In genomic region chr14:37328673-37329072, GRCh38 we compare ENCODE assay signal across 23 cellular contexts.
DNase-seq lines count a peak whose midpoint lies in the region; ATAC-seq, FAIRE-seq and TF ChIP-seq lines count a peak whose summit lies in the region.
"Had no signal": no experiment of that assay in that cellular context is flagged by ENCODE, and none has a peak within 500 bp of the region (broad histone marks: within the 10 kb centered on the region; RNA-seq: fewer than 3 reads in every experiment).

No MANE protein-coding gene starts in this region.

- TF ChIP-seq EP300 in A549 (IDR thresholded peaks at IDR 0.05), result no peak

- peak in 1 of 2 experiments; percentile 68; a peak in 3 of 6 replicates for ATAC-seq in A549
- peak; percentile 56 for ATAC-seq in left lobe of liver
- ATAC-seq: GM23338 had no signal

- peak overlapping the region; percentile 3 for H3K4me3 Mint-ChIP-seq in progenitor cell of endocrine pancreas (ENCODE audit: low read depth)
- no peak overlapping the region for H3K4me3 Mint-ChIP-seq in activated T-cell treated with anti-CD3 and anti-CD28 coated beads, Interleukin-2, amount 50 U/mL, for 24 hours
- H3K4me3 Mint-ChIP-seq: CD4-positive, CD25-positive, alpha-beta regulatory T cell; CD8-positive, alpha-beta memory T cell; GM23338; IgD-negative memory B cell had no signal

- DNase-seq in A549 (ENCODE audit: low read depth in 1 of 2, low spot score in 1 of 2) (peak in 1 of 2 experiments; percentile 15), left lobe of liver (ENCODE audit: low spot score) (no peak), progenitor cell of endocrine pancreas (ENCODE audit: low spot score, unreplicated experiment) (no peak), head of caudate nucleus (no peak)
- no peak for DNase-seq in activated T-cell treated with anti-CD3 and anti-CD28 coated beads, Interleukin-2, amount 50 U/mL, for 24 hours
- no peak for DNase-seq in activated CD4-positive, alpha-beta T cell treated with anti-CD3 and anti-CD28 coated beads, Interleukin-2, amount 50 U/mL, for 48 hours
- DNase-seq: ACHN; BE2C; C1 segment of cervical spinal cord; CD4-positive, CD25-positive, alpha-beta regulatory T cell; CD8-positive, alpha-beta memory T cell; COR-L47; DMS153; DMS79; GDM1; HCEC 1CT had no signal

- intact Hi-C loops in head of caudate nucleus (cut with DNase I), result no loop called here

- peaks cover 9% of the 10 kb centered on the region for H3K9me3 Mint-ChIP-seq in progenitor cell of endocrine pancreas (ENCODE audit: low read depth)
- peaks cover 5% of the 10 kb centered on the region for H3K9me3 Mint-ChIP-seq in activated T-cell treated with anti-CD3 and anti-CD28 coated beads, Interleukin-2, amount 50 U/mL, for 24 hours

- H3K27ac ChIP-seq in A549 (peak overlapping the region; percentile 43 to 45; a peak in 5 of 6 replicates), VCaP (peak overlapping the region; percentile 75)

- no peak for TF ChIP-seq POLR2A in A549 (IDR thresholded peaks at IDR 0.05; ENCODE audit: low read length)

- H3K4me3 ChIP-seq in A549, result no peak overlapping the region
- H3K4me3 ChIP-seq: GM23338 had no signal

- TF ChIP-seq RAD21 in A549 (conservative IDR thresholded peaks at IDR 0.05 in 1 of 2, IDR thresholded peaks at IDR 0.05 in 1 of 2), result no peak

- H3K36me3 Mint-ChIP-seq in progenitor cell of endocrine pancreas (ENCODE audit: insufficient read depth), result peaks cover 22% of the 10 kb centered on the region
- H3K36me3 Mint-ChIP-seq in activated T-cell treated with anti-CD3 and anti-CD28 coated beads, Interleukin-2, amount 50 U/mL, for 24 hours (ENCODE audit: low read depth), result no peaks in the 10 kb centered on the region
- H3K36me3 Mint-ChIP-seq: CD4-positive, CD25-positive, alpha-beta regulatory T cell; CD8-positive, alpha-beta memory T cell; IgD-negative memory B cell had no signal

- no peak for FAIRE-seq in A549 (lab: Jason Lieb, UNC)
- FAIRE-seq: GM12892, GM18507, H54, HTR-8/SVneo had no signal

- H3K4me1 ChIP-seq in A549, result peaks cover 22% of the 10 kb centered on the region; the same call in 2 of the 3 replicates
- H3K4me1 ChIP-seq: BE2C had no signal

- POLR2A ChIA-PET in A549 (lab: Yijun Ruan, JAX), result no interaction called here

- H3K27me3 Mint-ChIP-seq in progenitor cell of endocrine pancreas, result no peaks in the 10 kb centered on the region
- no peaks in the 10 kb centered on the region for H3K27me3 Mint-ChIP-seq in activated T-cell treated with anti-CD3 and anti-CD28 coated beads, Interleukin-2, amount 50 U/mL, for 24 hours
- H3K27me3 Mint-ChIP-seq: CD4-positive, CD25-positive, alpha-beta regulatory T cell; CD8-positive, alpha-beta memory T cell; IgD-negative memory B cell had no signal

- TF ChIP-seq CTCF in A549 (IDR thresholded peaks at IDR 0.05), result no peak
- TF ChIP-seq CTCF in VCaP (conservative IDR thresholded peaks at IDR 0.05), result no peak
- TF ChIP-seq CTCF in progenitor cell of endocrine pancreas (IDR thresholded peaks at IDR 0.05; ENCODE audit: unreplicated experiment), result no peak

- H3K4me1 Mint-ChIP-seq in progenitor cell of endocrine pancreas (ENCODE audit: low read depth), result peaks cover 14% of the 10 kb centered on the region
- H3K4me1 Mint-ChIP-seq in activated T-cell treated with anti-CD3 and anti-CD28 coated beads, Interleukin-2, amount 50 U/mL, for 24 hours (ENCODE audit: low read depth), result no peaks in the 10 kb centered on the region
- H3K4me1 Mint-ChIP-seq: CD4-positive, CD25-positive, alpha-beta regulatory T cell; CD8-positive, alpha-beta memory T cell; GM23338; IgD-negative memory B cell had no signal

- peaks cover 9% of the 10 kb centered on the region; the same call in 1 of the 3 replicates for H3K9me3 ChIP-seq in A549
- H3K9me3 ChIP-seq: BE2C had no signal

- CTCF ChIA-PET in A549 (lab: Yijun Ruan, JAX), result interaction anchor here (0.6 kb wide), 1 partner anchor 267 kb away, joined by 5 read pairs; the partner anchor contains the start of genes FOXA1 and TTC6

- H3K27ac Mint-ChIP-seq in progenitor cell of endocrine pancreas, result no peak overlapping the region
- H3K27ac Mint-ChIP-seq in activated T-cell treated with anti-CD3 and anti-CD28 coated beads, Interleukin-2, amount 50 U/mL, for 24 hours, result no peak overlapping the region
- H3K27ac Mint-ChIP-seq: CD4-positive, CD25-positive, alpha-beta regulatory T cell; CD8-positive, alpha-beta memory T cell; GM23338; IgD-negative memory B cell had no signal

- 67% methylated on average over 1 of the region's 1 CpG for WGBS in A549 (ENCODE audit: missing lambda C conversion rate)

- peak overlapping the region; percentile 67 for H3K4me2 ChIP-seq in A549
- H3K4me2 ChIP-seq: GM23338 had no signal

TF ChIP-seq in A549, 52 proteins besides CTCF, POLR2A, EP300 and RAD21:
- TF ChIP-seq PHF8 (IDR thresholded peaks at IDR 0.05; ENCODE audit: borderline replicate concordance, low read depth), result no peak
- TF ChIP-seq GATA3 (IDR thresholded peaks at IDR 0.05; ENCODE audit: borderline replicate concordance), result no peak
- no peak for TF ChIP-seq MAZ (IDR thresholded peaks at IDR 0.05; ENCODE audit: borderline replicate concordance, low read depth, low read length)
- TF ChIP-seq NR3C1 (IDR thresholded peaks at IDR 0.05), result no peak
- no peak for TF ChIP-seq ZC3H11A (IDR thresholded peaks at IDR 0.05)
- no peak for TF ChIP-seq POLR2AphosphoS2 (conservative IDR thresholded peaks at IDR 0.05; ENCODE audit: low read length)
- TF ChIP-seq HOXB13 (CRISPR knock-in tag; IDR thresholded peaks at IDR 0.05; ENCODE audit: low read depth), result no peak
- no peak for TF ChIP-seq RCOR1 (IDR thresholded peaks at IDR 0.05; ENCODE audit: low read depth, low read length)
- no peak for TF ChIP-seq NPAS2 (CRISPR knock-in tag; IDR thresholded peaks at IDR 0.05; ENCODE audit: borderline replicate concordance)
- no peak for TF ChIP-seq EHF (CRISPR knock-in tag; IDR thresholded peaks at IDR 0.05)
- TF ChIP-seq FOSB (CRISPR knock-in tag; IDR thresholded peaks at IDR 0.05), result no peak
- no peak for TF ChIP-seq TFCP2L1 (CRISPR knock-in tag; IDR thresholded peaks at IDR 0.05)
- no peak for TF ChIP-seq HOXB5 (CRISPR knock-in tag; IDR thresholded peaks at IDR 0.05)
- no peak for TF ChIP-seq CHD2 (IDR thresholded peaks at IDR 0.05; ENCODE audit: low read length, partially characterized antibody)
- no peak for TF ChIP-seq BCL3 (IDR thresholded peaks at IDR 0.05)
- no peak for TF ChIP-seq KDM5A (IDR thresholded peaks at IDR 0.05)
